ENCODE assay signal across 21 cellular contexts in genomic region chr11:116797816-116798215, GRCh38. TPM values are rescaled to one million over a fixed set of nuclear protein-coding genes. Genes with fewer than 3 reads are reported as not detected.
DNase-seq lines count a peak whose midpoint lies in the region; ATAC-seq, FAIRE-seq and TF ChIP-seq lines count a peak whose summit lies in the region.
"Had no signal": no experiment of that assay in that cellular context is flagged by ENCODE, and none has a peak within 500 bp of the region (broad histone marks: within the 10 kb centered on the region; RNA-seq: fewer than 3 reads in every experiment).

No MANE protein-coding gene starts in this region.

- no peak for DNase-seq in left ventricle myocardium superior
- DNase-seq in cardiac septum (ENCODE audit: low spot score): no peak
- DNase-seq in K562 (ENCODE audit: extremely low read depth in 1 of 4, low spot score in 3 of 4): no peak
- DNase-seq in left lobe of liver (ENCODE audit: low spot score): no peak
- DNase-seq in stimulated activated CD4-positive, alpha-beta T cell treated with anti-CD3 and anti-CD28 coated beads, Interleukin-4, amount 100 ng/mL, for 1 hour: no peak
- DNase-seq in OCI-M2 (lab: John Stamatoyannopoulos, UW; ENCODE audit: unreplicated experiment): no peak
- DNase-seq: C1 segment of cervical spinal cord; Calu3; CD4-positive, alpha-beta memory T cell; COR-L47; DMS153; DND-41; GOT3; HFFc6 had no signal

- BruUV-seq in K562 (replicated peaks; lab: Mats Ljungman, UMichigan): no TSS peak

- no peak overlapping the region for H2AFZ ChIP-seq in K562 (ENCODE audit: low read depth, low read length)

- ATAC-seq in left ventricle myocardium superior (peak; percentile 73), K562 (no peak), left lobe of liver (peak; percentile 76)

- TF ChIP-seq CTCF in K562 (IDR thresholded peaks at IDR 0.05 in 2 of 3, conservative IDR thresholded peaks at IDR 0.05 in 1 of 3; ENCODE audit: insufficient read depth in 2 of 3, low read depth in 1 of 3, low read length in 3 of 3): no peak

- intact Hi-C loops in left ventricle myocardium superior (cut with micrococcal nuclease) (no loop called here), cardiac septum (cut with DNase I) (no loop called here), K562 (cut with micrococcal nuclease) (no loop called here)

- H3K4me3 ChIP-seq in K562: no peak overlapping the region
- H3K4me3 ChIP-seq: HAP-1 had no signal

- H3K4me2 ChIP-seq in K562 (ENCODE audit: insufficient read depth, low read length): no peak overlapping the region

- POLR2A ChIA-PET in K562 (lab: Yijun Ruan, JAX): interaction anchor here (1.5 kb wide), 1 partner anchor 48 kb away, joined by 3 read pairs; no protein-coding TSS in a partner anchor

- no peaks in the 10 kb centered on the region for H3K36me3 ChIP-seq in K562 (ENCODE audit: control insufficient read depth, insufficient read depth, low read length)
- H3K36me3 ChIP-seq: HAP-1 had no signal

- TF ChIP-seq RAD21 in K562 (CRISPR knock-in tag; conservative IDR thresholded peaks at IDR 0.05 in 1 of 2, IDR thresholded peaks at IDR 0.05 in 1 of 2): no peak

- FAIRE-seq in K562 (lab: Jason Lieb, UNC): no peak
- FAIRE-seq: G401.6, GM12892, H54 had no signal

- H4K20me1 ChIP-seq in K562 (replicated peaks; ENCODE audit: control insufficient read depth, insufficient read depth, low read length): no peaks in the 10 kb centered on the region

- WGBS in K562 (ENCODE audit: insufficient coverage, low coverage, missing lambda C conversion rate): 31% methylated on average over 5 of the region's 5 CpGs

- no peak overlapping the region for H3K27ac ChIP-seq in K562 (ENCODE audit: extremely low read depth, low read depth, low read length)

- no peaks in the 10 kb centered on the region for H3K79me2 ChIP-seq in K562 (ENCODE audit: control insufficient read depth, insufficient read depth, low read length)

- no peaks in the 10 kb centered on the region for H3K9me3 ChIP-seq in K562 (replicated peaks; ENCODE audit: control insufficient read depth, insufficient read depth, low read depth, low read length)
- H3K9me3 ChIP-seq: HAP-1 had no signal

- CTCF ChIA-PET in K562 (lab: Yijun Ruan, JAX; ENCODE audit: low intra/inter-chr PET ratio): no interaction called here

- peaks cover 5 to 7% of the 10 kb centered on the region in 2 experiments; a peak in 4 of 5 replicates for H3K4me1 ChIP-seq in K562 (replicated peaks in 1 of 2; ENCODE audit: control insufficient read depth in 2 of 2, insufficient read depth in 2 of 2, low read length in 2 of 2)

- no peak for TF ChIP-seq POLR2A in K562 (conservative IDR thresholded peaks at IDR 0.05)

- H3K9me1 ChIP-seq in K562 (ENCODE audit: control insufficient read depth, insufficient read depth, low read length): no peaks in the 10 kb centered on the region

- in situ Hi-C loops in K562 (cut with MboI): no loop called here

- no peaks in the 10 kb centered on the region for H3K27me3 ChIP-seq in K562 (ENCODE audit: control insufficient read depth in 2 of 2, insufficient read depth in 2 of 2, low read length in 2 of 2)

- H3K9ac ChIP-seq in K562 (ENCODE audit: insufficient read depth in 1 of 2, low read depth in 2 of 2, low read length in 2 of 2): no peak overlapping the region

- no peak for TF ChIP-seq EP300 in K562 (IDR thresholded peaks at IDR 0.05; ENCODE audit: low read length)

RNA-seq across cellular contexts. Expression of gene APOA5, which starts 6.1 kb away (rescaled TPM):
- total RNA-seq in left ventricle myocardium superior (not detected), cardiac septum (not detected), K562 (2014; rRNA removed) (not detected in 2 replicates), K562 (2014; rRNA removed; fragmentation: Illumina TruSeq; extraction: Trizol) (not detected in 2 replicates), K562 (2015; rRNA removed; fragmentation: Illumina TruSeq; extraction: Trizol) (not detected in 2 replicates), K562 (2021) (0.67 TPM in 1 of 2 replicates, not detected in the other), left lobe of liver (757 TPM)
- total RNA-seq in K562 (2011; cell fraction: chromatin; rRNA removed; ENCODE audit: low replicate concordance): not detected in 2 replicates
- not detected in 2 replicates for total RNA-seq in K562 (2011; cell fraction: nucleolus; rRNA removed)
- not detected in 2 replicates for total RNA-seq in K562 (2011; cell fraction: nucleoplasm; rRNA removed)
- polyA plus RNA-seq in K562 (2011; rRNA removed) (not detected in 2 replicates), K562 (2014; fragmentation: Illumina TruSeq; extraction: Trizol) (not detected in 2 replicates), K562 (2014; fragmentation: Nextera tagmentation; extraction: Ambion mirVana) (not detected), K562 (2014; rRNA removed) (not detected in 2 replicates)
- 0.03 TPM in 1 of 2 replicates, not detected in the other for polyA plus RNA-seq in K562 (2011; cell fraction: cytosol; rRNA removed)
- not detected in 2 replicates for polyA plus RNA-seq in K562 (2011; cell fraction: nucleus; rRNA removed)
- not detected in 2 replicates for polyA plus RNA-seq in K562 (2012)
- not detected in 2 replicates for polyA minus RNA-seq in K562 (2011; rRNA and poly(A)+ RNA removed)
- polyA minus RNA-seq in K562 (2011; cell fraction: cytosol; rRNA and poly(A)+ RNA removed): not detected in 2 replicates
- polyA minus RNA-seq in K562 (2011; cell fraction: nucleus; rRNA and poly(A)+ RNA removed): not detected in 2 replicates
- total RNA-seq: A172; A673; Calu3; CD4-positive, alpha-beta memory T cell; HFFc6 had no signal
- polyA plus RNA-seq: BJ; CD4-positive, alpha-beta memory T cell had no signal

RNA-seq across cellular contexts. Expression of gene ZPR1, which starts 10.0 kb away (rescaled TPM):
- total RNA-seq in left ventricle myocardium superior (18.2 TPM), cardiac septum (24.8 TPM), K562 (2014; rRNA removed) (67.0 and 80.2 TPM in 2 replicates), K562 (2014; rRNA removed; fragmentation: Illumina TruSeq; extraction: Trizol) (94.1 and 104 TPM in 2 replicates), K562 (2015; rRNA removed; fragmentation: Illumina TruSeq; extraction: Trizol) (83.8 and 85.1 TPM in 2 replicates), K562 (2021) (83.8 and 88.6 TPM in 2 replicates), left lobe of liver (53.4 TPM)
- total RNA-seq in K562 (2011; cell fraction: chromatin; rRNA removed; ENCODE audit: low replicate concordance): 120 and 142 TPM in 2 replicates
- 64.1 and 76.7 TPM in 2 replicates for total RNA-seq in K562 (2011; cell fraction: nucleolus; rRNA removed)
- total RNA-seq in K562 (2011; cell fraction: nucleoplasm; rRNA removed): 77.9 and 94.5 TPM in 2 replicates
- polyA plus RNA-seq in K562 (2011; rRNA removed) (89.3 and 120 TPM in 2 replicates), K562 (2014; fragmentation: Illumina TruSeq; extraction: Trizol) (83.9 and 96.8 TPM in 2 replicates), K562 (2014; fragmentation: Nextera tagmentation; extraction: Ambion mirVana) (10 to 100 TPM; 13.0 to 17.2 TPM), K562 (2014; rRNA removed) (66.3 and 77.5 TPM in 2 replicates)
- 55.3 and 65.6 TPM in 2 replicates for polyA plus RNA-seq in K562 (2011; cell fraction: cytosol; rRNA removed)
- 95.7 and 103 TPM in 2 replicates for polyA plus RNA-seq in K562 (2011; cell fraction: nucleus; rRNA removed)
- polyA plus RNA-seq in K562 (2012): 50.1 and 76.2 TPM in 2 replicates
- 126 and 135 TPM in 2 replicates for polyA minus RNA-seq in K562 (2011; rRNA and poly(A)+ RNA removed)
- 63.5 and 68.0 TPM in 2 replicates for polyA minus RNA-seq in K562 (2011; cell fraction: cytosol; rRNA and poly(A)+ RNA removed)
- 63.0 and 97.1 TPM in 2 replicates for polyA minus RNA-seq in K562 (2011; cell fraction: nucleus; rRNA and poly(A)+ RNA removed)

RNA-seq across cellular contexts. Expression of gene BUD13, which starts 25.0 kb away (rescaled TPM):
- 7.2 TPM for total RNA-seq in left ventricle myocardium superior
- total RNA-seq in cardiac septum: 8.3 TPM
- total RNA-seq in K562 (2011; cell fraction: chromatin; rRNA removed; ENCODE audit: low replicate concordance): 15.6 and 21.6 TPM in 2 replicates
- total RNA-seq in K562 (2011; cell fraction: nucleolus; rRNA removed): 11.8 and 13.9 TPM in 2 replicates
- total RNA-seq in K562 (2011; cell fraction: nucleoplasm; rRNA removed): 14.7 and 15.7 TPM in 2 replicates
- total RNA-seq in K562 (2014; rRNA removed): 25.1 and 28.0 TPM in 2 replicates
- total RNA-seq in K562 (2014; rRNA removed; fragmentation: Illumina TruSeq; extraction: Trizol): 20.5 and 24.2 TPM in 2 replicates
- total RNA-seq in K562 (2015; rRNA removed; fragmentation: Illumina TruSeq; extraction: Trizol): 30.7 and 31.1 TPM in 2 replicates
- 19.9 and 22.9 TPM in 2 replicates for total RNA-seq in K562 (2021)
- polyA plus RNA-seq in K562 (2011; rRNA removed): 23.9 and 27.1 TPM in 2 replicates
- 22.8 and 30.1 TPM in 2 replicates for polyA plus RNA-seq in K562 (2011; cell fraction: cytosol; rRNA removed)
- 21.3 and 23.8 TPM in 2 replicates for polyA plus RNA-seq in K562 (2011; cell fraction: nucleus; rRNA removed)
- 14.8 and 19.9 TPM in 2 replicates for polyA plus RNA-seq in K562 (2012)
- polyA plus RNA-seq in K562 (2014; fragmentation: Illumina TruSeq; extraction: Trizol): 32.5 and 34.1 TPM in 2 replicates
- 10 to 100 TPM in 1 of 2 experiments, 1 to 10 TPM in 1; 9.5 to 10.6 TPM for polyA plus RNA-seq in K562 (2014; fragmentation: Nextera tagmentation; extraction: Ambion mirVana)
- 27.1 and 28.2 TPM in 2 replicates for polyA plus RNA-seq in K562 (2014; rRNA removed)
- 34.5 and 34.7 TPM in 2 replicates for polyA minus RNA-seq in K562 (2011; rRNA and poly(A)+ RNA removed)
- 15.0 and 16.0 TPM in 2 replicates for polyA minus RNA-seq in K562 (2011; cell fraction: cytosol; rRNA and poly(A)+ RNA removed)
- 10.0 and 16.0 TPM in 2 replicates for polyA minus RNA-seq in K562 (2011; cell fraction: nucleus; rRNA and poly(A)+ RNA removed)
- total RNA-seq in left lobe of liver: 4.7 TPM

RNA-seq across cellular contexts. Expression of gene APOA4, which starts 25.3 kb away (rescaled TPM):
- total RNA-seq in left ventricle myocardium superior (not detected), cardiac septum (not detected), K562 (2014; rRNA removed) (not detected in 2 replicates), K562 (2014; rRNA removed; fragmentation: Illumina TruSeq; extraction: Trizol) (not detected in 2 replicates), K562 (2015; rRNA removed; fragmentation: Illumina TruSeq; extraction: Trizol) (not detected in 2 replicates), K562 (2021) (not detected in 2 replicates), left lobe of liver (102 TPM)
- total RNA-seq in K562 (2011; cell fraction: chromatin; rRNA removed; ENCODE audit: low replicate concordance): 0.32 TPM in 1 of 2 replicates, not detected in the other
- not detected in 2 replicates for total RNA-seq in K562 (2011; cell fraction: nucleolus; rRNA removed)
- not detected in 2 replicates for total RNA-seq in K562 (2011; cell fraction: nucleoplasm; rRNA removed)
- polyA plus RNA-seq in K562 (2011; rRNA removed) (not detected in 2 replicates), K562 (2014; fragmentation: Illumina TruSeq; extraction: Trizol) (not detected in 2 replicates), K562 (2014; fragmentation: Nextera tagmentation; extraction: Ambion mirVana) (not detected), K562 (2014; rRNA removed) (0.07 and 0.11 TPM in 2 replicates)
- polyA plus RNA-seq in K562 (2011; cell fraction: cytosol; rRNA removed): not detected in 2 replicates
- not detected in 2 replicates for polyA plus RNA-seq in K562 (2011; cell fraction: nucleus; rRNA removed)
- 0.10 TPM in 1 of 2 replicates, not detected in the other for polyA plus RNA-seq in K562 (2012)
- polyA minus RNA-seq in K562 (2011; rRNA and poly(A)+ RNA removed): not detected in 2 replicates
- not detected in 2 replicates for polyA minus RNA-seq in K562 (2011; cell fraction: cytosol; rRNA and poly(A)+ RNA removed)
- polyA minus RNA-seq in K562 (2011; cell fraction: nucleus; rRNA and poly(A)+ RNA removed): not detected in 2 replicates
- total RNA-seq: A172; A673; Calu3; CD4-positive, alpha-beta memory T cell; HFFc6 had no signal
- polyA plus RNA-seq: BJ; CD4-positive, alpha-beta memory T cell had no signal

RNA-seq across cellular contexts. Expression of gene APOC3, which starts 31.9 kb away (rescaled TPM):
- not detected for total RNA-seq in left ventricle myocardium superior
- total RNA-seq in cardiac septum: not detected
- total RNA-seq in K562 (2011; cell fraction: chromatin; rRNA removed; ENCODE audit: low replicate concordance): not detected in 2 replicates
- total RNA-seq in K562 (2011; cell fraction: nucleolus; rRNA removed): not detected in 2 replicates
- not detected in 2 replicates for total RNA-seq in K562 (2011; cell fraction: nucleoplasm; rRNA removed)
- total RNA-seq in K562 (2014; rRNA removed): not detected in 2 replicates
- total RNA-seq in K562 (2014; rRNA removed; fragmentation: Illumina TruSeq; extraction: Trizol): not detected in 2 replicates
- not detected in 2 replicates for total RNA-seq in K562 (2015; rRNA removed; fragmentation: Illumina TruSeq; extraction: Trizol)
- 1.1 and 1.7 TPM in 2 replicates for total RNA-seq in K562 (2021)
- polyA plus RNA-seq in K562 (2011; rRNA removed): not detected in 2 replicates
- polyA plus RNA-seq in K562 (2011; cell fraction: cytosol; rRNA removed): not detected in 2 replicates
- polyA plus RNA-seq in K562 (2011; cell fraction: nucleus; rRNA removed): not detected in 2 replicates
- not detected in 2 replicates for polyA plus RNA-seq in K562 (2012)
- polyA plus RNA-seq in K562 (2014; fragmentation: Illumina TruSeq; extraction: Trizol): not detected in 2 replicates
- not detected for polyA plus RNA-seq in K562 (2014; fragmentation: Nextera tagmentation; extraction: Ambion mirVana)
- not detected in 2 replicates for polyA plus RNA-seq in K562 (2014; rRNA removed)
- not detected in 2 replicates for polyA minus RNA-seq in K562 (2011; rRNA and poly(A)+ RNA removed)
- polyA minus RNA-seq in K562 (2011; cell fraction: cytosol; rRNA and poly(A)+ RNA removed): not detected in 2 replicates
- not detected in 2 replicates for polyA minus RNA-seq in K562 (2011; cell fraction: nucleus; rRNA and poly(A)+ RNA removed)
- 11,492 TPM for total RNA-seq in left lobe of liver
- total RNA-seq: A172; A673; Calu3; CD4-positive, alpha-beta memory T cell; HFFc6 had no signal
- polyA plus RNA-seq: BJ; CD4-positive, alpha-beta memory T cell had no signal

Comparison
In these comparisons a context has a peak if more than half of its experiments do, and no peak if none do; other contexts are left out.
1. RNA of gene APOA5, which starts 6.1 kb away (total RNA-seq): 757 TPM in left lobe of liver (single experiment); not detected in cardiac septum (single experiment), not detected in left ventricle myocardium superior (single experiment) and 0.67 TPM in K562; every median in the first group is over 100 times any median in the second.